ENCODE assay signal across 1 cellular context in the genomic region with DNA sequence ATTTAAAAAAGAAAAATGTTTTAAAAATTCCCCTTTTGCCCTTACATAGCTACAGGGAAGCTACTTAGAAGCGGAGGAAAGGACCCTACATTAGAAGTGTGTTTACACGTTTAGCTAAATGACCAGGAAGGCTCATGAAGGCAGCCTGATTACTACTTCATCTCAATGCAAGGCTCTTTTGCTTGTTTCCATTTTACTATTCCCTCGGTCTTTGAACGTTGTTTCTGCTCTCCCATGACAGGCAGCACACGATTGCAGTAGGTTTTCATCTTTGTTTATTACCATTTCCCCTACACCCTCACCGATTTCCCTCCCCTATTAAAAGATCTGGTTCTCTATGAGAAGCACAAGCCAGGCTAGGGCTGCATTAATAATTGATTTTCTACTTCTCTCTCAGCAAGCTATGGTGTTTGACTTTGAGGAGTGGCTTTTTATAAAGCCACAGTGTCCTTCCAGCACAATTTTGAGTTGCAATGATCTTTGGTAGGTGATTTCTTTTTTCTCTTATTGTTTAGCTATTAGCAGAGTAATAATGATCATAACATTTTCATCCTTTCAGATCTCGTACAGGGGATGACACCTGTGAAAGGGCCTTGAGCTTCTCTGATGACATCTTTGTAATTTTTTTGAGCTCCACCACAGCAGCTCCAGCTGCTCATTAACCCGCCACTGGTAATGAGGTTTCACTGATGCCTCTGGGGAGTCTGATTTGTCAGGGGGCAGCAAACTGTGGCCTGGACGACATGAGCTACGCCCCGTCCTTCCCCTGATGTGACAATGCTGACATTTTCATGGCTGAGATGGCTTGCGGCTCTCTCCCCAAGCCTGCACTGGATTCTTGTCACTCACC.
TF ChIP-seq lines count a peak whose summit lies in the region.

No MANE protein-coding gene starts in this region.

TF ChIP-seq in K562, 482 proteins besides CTCF, POLR2A, EP300 and RAD21 (continued from another document and continues in another):
- TF ChIP-seq, protein P1, sequence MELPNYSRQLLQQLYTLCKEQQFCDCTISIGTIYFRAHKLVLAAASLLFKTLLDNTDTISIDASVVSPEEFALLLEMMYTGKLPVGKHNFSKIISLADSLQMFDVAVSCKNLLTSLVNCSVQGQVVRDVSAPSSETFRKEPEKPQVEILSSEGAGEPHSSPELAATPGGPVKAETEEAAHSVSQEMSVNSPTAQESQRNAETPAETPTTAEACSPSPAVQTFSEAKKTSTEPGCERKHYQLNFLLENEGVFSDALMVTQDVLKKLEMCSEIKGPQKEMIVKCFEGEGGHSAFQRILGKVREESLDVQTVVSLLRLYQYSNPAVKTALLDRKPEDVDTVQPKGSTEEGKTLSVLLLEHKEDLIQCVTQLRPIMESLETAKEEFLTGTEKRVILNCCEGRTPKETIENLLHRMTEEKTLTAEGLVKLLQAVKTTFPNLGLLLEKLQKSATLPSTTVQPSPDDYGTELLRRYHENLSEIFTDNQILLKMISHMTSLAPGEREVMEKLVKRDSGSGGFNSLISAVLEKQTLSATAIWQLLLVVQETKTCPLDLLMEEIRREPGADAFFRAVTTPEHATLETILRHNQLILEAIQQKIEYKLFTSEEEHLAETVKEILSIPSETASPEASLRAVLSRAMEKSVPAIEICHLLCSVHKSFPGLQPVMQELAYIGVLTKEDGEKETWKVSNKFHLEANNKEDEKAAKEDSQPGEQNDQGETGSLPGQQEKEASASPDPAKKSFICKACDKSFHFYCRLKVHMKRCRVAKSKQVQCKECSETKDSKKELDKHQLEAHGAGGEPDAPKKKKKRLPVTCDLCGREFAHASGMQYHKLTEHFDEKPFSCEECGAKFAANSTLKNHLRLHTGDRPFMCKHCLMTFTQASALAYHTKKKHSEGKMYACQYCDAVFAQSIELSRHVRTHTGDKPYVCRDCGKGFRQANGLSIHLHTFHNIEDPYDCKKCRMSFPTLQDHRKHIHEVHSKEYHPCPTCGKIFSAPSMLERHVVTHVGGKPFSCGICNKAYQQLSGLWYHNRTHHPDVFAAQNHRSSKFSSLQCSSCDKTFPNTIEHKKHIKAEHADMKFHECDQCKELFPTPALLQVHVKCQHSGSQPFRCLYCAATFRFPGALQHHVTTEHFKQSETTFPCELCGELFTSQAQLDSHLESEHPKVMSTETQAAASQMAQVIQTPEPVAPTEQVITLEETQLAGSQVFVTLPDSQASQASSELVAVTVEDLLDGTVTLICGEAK (IDR thresholded peaks at IDR 0.05), result peak; percentile 10; the same call in 1 of the 2 replicates
- TF ChIP-seq, protein P1 (CRISPR knock-in tag; IDR thresholded peaks at IDR 0.05), result no peak
- TF ChIP-seq ZNF23 (CRISPR knock-in tag; IDR thresholded peaks at IDR 0.05) (0 out of 2 replicates have a peak, but pooled peaks have one; percentile 15), MBD2 (IDR thresholded peaks at IDR 0.05; ENCODE audit: borderline replicate concordance, low read depth) (0 out of 2 replicates have a peak, but pooled peaks have one; percentile 28), ATF1 (CRISPR knock-in tag; IDR thresholded peaks at IDR 0.05) (no peak), ATF1 (tag; IDR thresholded peaks at IDR 0.05) (no peak), POLR3G (IDR thresholded peaks at IDR 0.05; ENCODE audit: extremely low read depth, insufficient read length, insufficient replicate concordance) (no peak), ELF4 (CRISPR knock-in tag; IDR thresholded peaks at IDR 0.05) (no peak), ZKSCAN3 (CRISPR knock-in tag; IDR thresholded peaks at IDR 0.05) (no peak), CREBBP (IDR thresholded peaks at IDR 0.05; ENCODE audit: low read depth, low read length) (no peak), BRD4 (IDR thresholded peaks at IDR 0.05) (no peak), RBM15 (IDR thresholded peaks at IDR 0.05; ENCODE audit: insufficient read depth, low read length) (no peak), DDX20 (tag; IDR thresholded peaks at IDR 0.05; ENCODE audit: low read depth) (no peak), SMARCA4 (IDR thresholded peaks at IDR 0.05) (0 out of 2 replicates have a peak, but pooled peaks have one; percentile 7)
- TF ChIP-seq, protein P2, sequence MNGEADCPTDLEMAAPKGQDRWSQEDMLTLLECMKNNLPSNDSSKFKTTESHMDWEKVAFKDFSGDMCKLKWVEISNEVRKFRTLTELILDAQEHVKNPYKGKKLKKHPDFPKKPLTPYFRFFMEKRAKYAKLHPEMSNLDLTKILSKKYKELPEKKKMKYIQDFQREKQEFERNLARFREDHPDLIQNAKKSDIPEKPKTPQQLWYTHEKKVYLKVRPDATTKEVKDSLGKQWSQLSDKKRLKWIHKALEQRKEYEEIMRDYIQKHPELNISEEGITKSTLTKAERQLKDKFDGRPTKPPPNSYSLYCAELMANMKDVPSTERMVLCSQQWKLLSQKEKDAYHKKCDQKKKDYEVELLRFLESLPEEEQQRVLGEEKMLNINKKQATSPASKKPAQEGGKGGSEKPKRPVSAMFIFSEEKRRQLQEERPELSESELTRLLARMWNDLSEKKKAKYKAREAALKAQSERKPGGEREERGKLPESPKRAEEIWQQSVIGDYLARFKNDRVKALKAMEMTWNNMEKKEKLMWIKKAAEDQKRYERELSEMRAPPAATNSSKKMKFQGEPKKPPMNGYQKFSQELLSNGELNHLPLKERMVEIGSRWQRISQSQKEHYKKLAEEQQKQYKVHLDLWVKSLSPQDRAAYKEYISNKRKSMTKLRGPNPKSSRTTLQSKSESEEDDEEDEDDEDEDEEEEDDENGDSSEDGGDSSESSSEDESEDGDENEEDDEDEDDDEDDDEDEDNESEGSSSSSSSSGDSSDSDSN (IDR thresholded peaks at IDR 0.05; ENCODE audit: borderline replicate concordance in 1 of 2, low read depth in 2 of 2, low read length in 2 of 2), result 0 out of 4 replicates have a peak, but pooled peaks of 1 of the 2 experiments have one; percentile 58
- TF ChIP-seq, protein P3, sequence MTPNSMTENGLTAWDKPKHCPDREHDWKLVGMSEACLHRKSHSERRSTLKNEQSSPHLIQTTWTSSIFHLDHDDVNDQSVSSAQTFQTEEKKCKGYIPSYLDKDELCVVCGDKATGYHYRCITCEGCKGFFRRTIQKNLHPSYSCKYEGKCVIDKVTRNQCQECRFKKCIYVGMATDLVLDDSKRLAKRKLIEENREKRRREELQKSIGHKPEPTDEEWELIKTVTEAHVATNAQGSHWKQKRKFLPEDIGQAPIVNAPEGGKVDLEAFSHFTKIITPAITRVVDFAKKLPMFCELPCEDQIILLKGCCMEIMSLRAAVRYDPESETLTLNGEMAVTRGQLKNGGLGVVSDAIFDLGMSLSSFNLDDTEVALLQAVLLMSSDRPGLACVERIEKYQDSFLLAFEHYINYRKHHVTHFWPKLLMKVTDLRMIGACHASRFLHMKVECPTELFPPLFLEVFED (CRISPR knock-in tag; conservative IDR thresholded peaks at IDR 0.05), result no peak
- TF ChIP-seq, protein P4, sequence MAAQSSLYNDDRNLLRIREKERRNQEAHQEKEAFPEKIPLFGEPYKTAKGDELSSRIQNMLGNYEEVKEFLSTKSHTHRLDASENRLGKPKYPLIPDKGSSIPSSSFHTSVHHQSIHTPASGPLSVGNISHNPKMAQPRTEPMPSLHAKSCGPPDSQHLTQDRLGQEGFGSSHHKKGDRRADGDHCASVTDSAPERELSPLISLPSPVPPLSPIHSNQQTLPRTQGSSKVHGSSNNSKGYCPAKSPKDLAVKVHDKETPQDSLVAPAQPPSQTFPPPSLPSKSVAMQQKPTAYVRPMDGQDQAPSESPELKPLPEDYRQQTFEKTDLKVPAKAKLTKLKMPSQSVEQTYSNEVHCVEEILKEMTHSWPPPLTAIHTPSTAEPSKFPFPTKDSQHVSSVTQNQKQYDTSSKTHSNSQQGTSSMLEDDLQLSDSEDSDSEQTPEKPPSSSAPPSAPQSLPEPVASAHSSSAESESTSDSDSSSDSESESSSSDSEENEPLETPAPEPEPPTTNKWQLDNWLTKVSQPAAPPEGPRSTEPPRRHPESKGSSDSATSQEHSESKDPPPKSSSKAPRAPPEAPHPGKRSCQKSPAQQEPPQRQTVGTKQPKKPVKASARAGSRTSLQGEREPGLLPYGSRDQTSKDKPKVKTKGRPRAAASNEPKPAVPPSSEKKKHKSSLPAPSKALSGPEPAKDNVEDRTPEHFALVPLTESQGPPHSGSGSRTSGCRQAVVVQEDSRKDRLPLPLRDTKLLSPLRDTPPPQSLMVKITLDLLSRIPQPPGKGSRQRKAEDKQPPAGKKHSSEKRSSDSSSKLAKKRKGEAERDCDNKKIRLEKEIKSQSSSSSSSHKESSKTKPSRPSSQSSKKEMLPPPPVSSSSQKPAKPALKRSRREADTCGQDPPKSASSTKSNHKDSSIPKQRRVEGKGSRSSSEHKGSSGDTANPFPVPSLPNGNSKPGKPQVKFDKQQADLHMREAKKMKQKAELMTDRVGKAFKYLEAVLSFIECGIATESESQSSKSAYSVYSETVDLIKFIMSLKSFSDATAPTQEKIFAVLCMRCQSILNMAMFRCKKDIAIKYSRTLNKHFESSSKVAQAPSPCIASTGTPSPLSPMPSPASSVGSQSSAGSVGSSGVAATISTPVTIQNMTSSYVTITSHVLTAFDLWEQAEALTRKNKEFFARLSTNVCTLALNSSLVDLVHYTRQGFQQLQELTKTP (IDR thresholded peaks at IDR 0.05; ENCODE audit: low read depth in 1 of 2, partially characterized antibody in 2 of 2), result peak in 1 of 2 experiments; percentile 59
- TF ChIP-seq, protein P5, sequence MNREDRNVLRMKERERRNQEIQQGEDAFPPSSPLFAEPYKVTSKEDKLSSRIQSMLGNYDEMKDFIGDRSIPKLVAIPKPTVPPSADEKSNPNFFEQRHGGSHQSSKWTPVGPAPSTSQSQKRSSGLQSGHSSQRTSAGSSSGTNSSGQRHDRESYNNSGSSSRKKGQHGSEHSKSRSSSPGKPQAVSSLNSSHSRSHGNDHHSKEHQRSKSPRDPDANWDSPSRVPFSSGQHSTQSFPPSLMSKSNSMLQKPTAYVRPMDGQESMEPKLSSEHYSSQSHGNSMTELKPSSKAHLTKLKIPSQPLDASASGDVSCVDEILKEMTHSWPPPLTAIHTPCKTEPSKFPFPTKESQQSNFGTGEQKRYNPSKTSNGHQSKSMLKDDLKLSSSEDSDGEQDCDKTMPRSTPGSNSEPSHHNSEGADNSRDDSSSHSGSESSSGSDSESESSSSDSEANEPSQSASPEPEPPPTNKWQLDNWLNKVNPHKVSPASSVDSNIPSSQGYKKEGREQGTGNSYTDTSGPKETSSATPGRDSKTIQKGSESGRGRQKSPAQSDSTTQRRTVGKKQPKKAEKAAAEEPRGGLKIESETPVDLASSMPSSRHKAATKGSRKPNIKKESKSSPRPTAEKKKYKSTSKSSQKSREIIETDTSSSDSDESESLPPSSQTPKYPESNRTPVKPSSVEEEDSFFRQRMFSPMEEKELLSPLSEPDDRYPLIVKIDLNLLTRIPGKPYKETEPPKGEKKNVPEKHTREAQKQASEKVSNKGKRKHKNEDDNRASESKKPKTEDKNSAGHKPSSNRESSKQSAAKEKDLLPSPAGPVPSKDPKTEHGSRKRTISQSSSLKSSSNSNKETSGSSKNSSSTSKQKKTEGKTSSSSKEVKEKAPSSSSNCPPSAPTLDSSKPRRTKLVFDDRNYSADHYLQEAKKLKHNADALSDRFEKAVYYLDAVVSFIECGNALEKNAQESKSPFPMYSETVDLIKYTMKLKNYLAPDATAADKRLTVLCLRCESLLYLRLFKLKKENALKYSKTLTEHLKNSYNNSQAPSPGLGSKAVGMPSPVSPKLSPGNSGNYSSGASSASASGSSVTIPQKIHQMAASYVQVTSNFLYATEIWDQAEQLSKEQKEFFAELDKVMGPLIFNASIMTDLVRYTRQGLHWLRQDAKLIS (CRISPR knock-in tag; IDR thresholded peaks at IDR 0.05), result peak; percentile 12; the same call in 1 of the 2 replicates
- TF ChIP-seq, protein P6, sequence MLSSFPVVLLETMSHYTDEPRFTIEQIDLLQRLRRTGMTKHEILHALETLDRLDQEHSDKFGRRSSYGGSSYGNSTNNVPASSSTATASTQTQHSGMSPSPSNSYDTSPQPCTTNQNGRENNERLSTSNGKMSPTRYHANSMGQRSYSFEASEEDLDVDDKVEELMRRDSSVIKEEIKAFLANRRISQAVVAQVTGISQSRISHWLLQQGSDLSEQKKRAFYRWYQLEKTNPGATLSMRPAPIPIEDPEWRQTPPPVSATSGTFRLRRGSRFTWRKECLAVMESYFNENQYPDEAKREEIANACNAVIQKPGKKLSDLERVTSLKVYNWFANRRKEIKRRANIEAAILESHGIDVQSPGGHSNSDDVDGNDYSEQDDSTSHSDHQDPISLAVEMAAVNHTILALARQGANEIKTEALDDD (IDR thresholded peaks at IDR 0.05), result peak; percentile 23; the same call in 1 of the 2 replicates
- TF ChIP-seq, protein P7, sequence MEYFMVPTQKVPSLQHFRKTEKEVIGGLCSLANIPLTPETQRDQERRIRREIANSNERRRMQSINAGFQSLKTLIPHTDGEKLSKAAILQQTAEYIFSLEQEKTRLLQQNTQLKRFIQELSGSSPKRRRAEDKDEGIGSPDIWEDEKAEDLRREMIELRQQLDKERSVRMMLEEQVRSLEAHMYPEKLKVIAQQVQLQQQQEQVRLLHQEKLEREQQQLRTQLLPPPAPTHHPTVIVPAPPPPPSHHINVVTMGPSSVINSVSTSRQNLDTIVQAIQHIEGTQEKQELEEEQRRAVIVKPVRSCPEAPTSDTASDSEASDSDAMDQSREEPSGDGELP (CRISPR knock-in tag; IDR thresholded peaks at IDR 0.05; ENCODE audit: borderline replicate concordance), result peak; percentile 32; the same call in 1 of the 2 replicates
- TF ChIP-seq, protein P8, sequence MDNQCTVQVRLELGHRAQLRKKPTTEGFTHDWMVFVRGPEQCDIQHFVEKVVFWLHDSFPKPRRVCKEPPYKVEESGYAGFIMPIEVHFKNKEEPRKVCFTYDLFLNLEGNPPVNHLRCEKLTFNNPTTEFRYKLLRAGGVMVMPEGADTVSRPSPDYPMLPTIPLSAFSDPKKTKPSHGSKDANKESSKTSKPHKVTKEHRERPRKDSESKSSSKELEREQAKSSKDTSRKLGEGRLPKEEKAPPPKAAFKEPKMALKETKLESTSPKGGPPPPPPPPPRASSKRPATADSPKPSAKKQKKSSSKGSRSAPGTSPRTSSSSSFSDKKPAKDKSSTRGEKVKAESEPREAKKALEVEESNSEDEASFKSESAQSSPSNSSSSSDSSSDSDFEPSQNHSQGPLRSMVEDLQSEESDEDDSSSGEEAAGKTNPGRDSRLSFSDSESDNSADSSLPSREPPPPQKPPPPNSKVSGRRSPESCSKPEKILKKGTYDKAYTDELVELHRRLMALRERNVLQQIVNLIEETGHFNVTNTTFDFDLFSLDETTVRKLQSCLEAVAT (IDR thresholded peaks at IDR 0.05), result peak; percentile 86 to 91
